ENCODE assay signal across 8 cellular contexts in genomic region chr14:77025744-77026165, GRCh38. TPM values are rescaled to one million over a fixed set of nuclear protein-coding genes. Genes with fewer than 3 reads are reported as not detected.
DNase-seq lines count a peak whose midpoint lies in the region; ATAC-seq and TF ChIP-seq lines count a peak whose summit lies in the region.

No MANE protein-coding gene starts in this region.

- H3K27me3 Mint-ChIP-seq in stimulated activated naive CD8-positive, alpha-beta T cell treated with anti-CD3 and anti-CD28 coated beads, Interleukin-15, Interleukin-2, amounts not matched to agents 100 ng/mL and 50 ng/mL, for 24 hours: no peaks in the 10 kb centered on the region

- peak overlapping the region; percentile 91 for H3K9ac ChIP-seq in mesendoderm (ENCODE audit: low read length)

- no peak overlapping the region for H3K27ac Mint-ChIP-seq in stimulated activated naive CD8-positive, alpha-beta T cell treated with anti-CD3 and anti-CD28 coated beads, Interleukin-15, Interleukin-2, amounts not matched to agents 100 ng/mL and 50 ng/mL, for 24 hours

- TF ChIP-seq CTCF in cardiac fibroblast (IDR thresholded peaks at IDR 0.05; ENCODE audit: low read depth, low read length): no peak

- peaks cover 28% of the 10 kb centered on the region for H3K79me2 ChIP-seq in mesendoderm (ENCODE audit: control insufficient read depth, insufficient read depth, low read length)

- H3K79me1 ChIP-seq in mesendoderm (ENCODE audit: low read length): no peaks in the 10 kb centered on the region

- no peak for DNase-seq in stimulated activated naive CD8-positive, alpha-beta T cell treated with anti-CD3 and anti-CD28 coated beads, Interleukin-15, Interleukin-2, amounts not matched to agents 100 U/mL and 50 U/mL, for 24 hours
- DNase-seq in cardiac fibroblast (ENCODE audit: low read depth in 2 of 2) (peak in 1 of 2 donors; percentile 28), mesendoderm (no peak), NCI-H1436 (lab: John Stamatoyannopoulos, UW) (no peak), NCI-H1048 (lab: John Stamatoyannopoulos, UW) (no peak)

- H4K8ac ChIP-seq in mesendoderm (ENCODE audit: low read depth, low read length): no peak overlapping the region

- no peak overlapping the region for H2BK5ac ChIP-seq in mesendoderm (ENCODE audit: low read length)

- peak overlapping the region; percentile 97 for H3K56ac ChIP-seq in mesendoderm (ENCODE audit: low read length)

- H3K4ac ChIP-seq in mesendoderm (ENCODE audit: low read depth, low read length): peak overlapping the region; percentile 84

- no peak overlapping the region for H4K5ac ChIP-seq in mesendoderm (ENCODE audit: low read length)

- H3K36me3 ChIP-seq in mesendoderm (ENCODE audit: control insufficient read depth, insufficient read depth, low read length): no peaks in the 10 kb centered on the region

- peak overlapping the region; percentile 74 for H3K4me3 Mint-ChIP-seq in stimulated activated naive CD8-positive, alpha-beta T cell treated with anti-CD3 and anti-CD28 coated beads, Interleukin-15, Interleukin-2, amounts not matched to agents 100 ng/mL and 50 ng/mL, for 24 hours

- H3K36me3 Mint-ChIP-seq in stimulated activated naive CD8-positive, alpha-beta T cell treated with anti-CD3 and anti-CD28 coated beads, Interleukin-15, Interleukin-2, amounts not matched to agents 100 ng/mL and 50 ng/mL, for 24 hours (ENCODE audit: low read depth): peaks cover 17% of the 10 kb centered on the region

- no peak overlapping the region for H2AK5ac ChIP-seq in mesendoderm (ENCODE audit: low read length)

- peak overlapping the region; percentile 18 for H3K27ac ChIP-seq in mesendoderm (ENCODE audit: low read depth, low read length)

- no CpG with 5 or more reads among the region's 42 CpGs for WGBS in mesendoderm (ENCODE audit: extremely low coverage, insufficient coverage, low lambda C conversion rate)

- H3K18ac ChIP-seq in mesendoderm (ENCODE audit: low read length): peak overlapping the region; percentile 81

- H3K4me3 ChIP-seq in cardiac fibroblast (replicated peaks in 1 of 2; ENCODE audit: low read depth in 2 of 2, low read length in 2 of 2) (peak overlapping the region; percentile 80 to 82), mesendoderm (ENCODE audit: low read length) (peak overlapping the region; percentile 62)

- ATAC-seq in stimulated activated naive CD8-positive, alpha-beta T cell treated with anti-CD3 and anti-CD28 coated beads, Interleukin-15, Interleukin-2, amounts not matched to agents 100 U/mL and 50 U/mL, for 24 hours: no peak
- ATAC-seq in HG02623 (IDR thresholded peaks at IDR 0.05; ENCODE audit: unreplicated experiment) (no peak), GM18498 (IDR thresholded peaks at IDR 0.05; ENCODE audit: unreplicated experiment) (no peak)

- peak overlapping the region; percentile 15 for H2BK120ac ChIP-seq in mesendoderm (ENCODE audit: low read depth, low read length)

- H3K27me3 ChIP-seq in mesendoderm (ENCODE audit: insufficient read depth, low read length, poor library complexity): no peaks in the 10 kb centered on the region

- peaks cover 65% of the 10 kb centered on the region for H3K4me1 Mint-ChIP-seq in stimulated activated naive CD8-positive, alpha-beta T cell treated with anti-CD3 and anti-CD28 coated beads, Interleukin-15, Interleukin-2, amounts not matched to agents 100 ng/mL and 50 ng/mL, for 24 hours (ENCODE audit: low read depth)

- H3K4me2 ChIP-seq in mesendoderm (ENCODE audit: low read length): peak overlapping the region; percentile 85

- H3K23ac ChIP-seq in mesendoderm (ENCODE audit: low read length): peak overlapping the region; percentile 99

- no peaks in the 10 kb centered on the region for H3K9me3 Mint-ChIP-seq in stimulated activated naive CD8-positive, alpha-beta T cell treated with anti-CD3 and anti-CD28 coated beads, Interleukin-15, Interleukin-2, amounts not matched to agents 100 ng/mL and 50 ng/mL, for 24 hours

- H2BK15ac ChIP-seq in mesendoderm (replicated peaks; ENCODE audit: low read depth): no peak overlapping the region

- peaks cover 12% of the 10 kb centered on the region for H3K4me1 ChIP-seq in mesendoderm (ENCODE audit: control insufficient read depth, low read depth, low read length)

RNA-seq across cellular contexts. Expression of gene IRF2BPL, which starts 2.8 kb away (rescaled TPM):
- polyA plus RNA-seq in mesendoderm (2013, experiment 1 of 2): 15.8 TPM
- polyA plus RNA-seq in mesendoderm (2013, experiment 2 of 2): 15.9 TPM
